ENCODE assay signal across 13 cellular contexts in the genomic region with DNA sequence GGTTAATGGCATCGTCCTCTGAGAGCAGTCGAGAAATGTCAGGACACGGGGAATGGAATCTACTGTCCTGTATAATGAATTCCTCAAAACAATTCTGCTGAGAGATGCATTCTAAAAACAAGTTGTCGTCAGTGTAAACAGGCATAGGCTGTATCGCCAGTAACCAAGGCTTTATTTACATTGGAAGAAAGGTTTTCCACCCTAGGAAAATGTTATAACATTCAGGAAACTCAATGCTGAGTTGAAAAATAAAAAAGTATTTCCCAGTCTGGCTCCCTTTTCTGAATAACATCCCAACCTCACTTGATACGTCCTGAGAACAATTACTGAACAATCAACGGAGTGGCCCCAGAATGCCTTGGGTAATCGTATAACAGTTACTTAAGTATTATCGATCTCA.
DNase-seq lines count a peak whose midpoint lies in the region; ATAC-seq and TF ChIP-seq lines count a peak whose summit lies in the region.
"Had no signal": no experiment of that assay in that cellular context is flagged by ENCODE, and none has a peak within 500 bp of the region (broad histone marks: within the 10 kb centered on the region; RNA-seq: fewer than 3 reads in every experiment).

No MANE protein-coding gene starts in this region.

- H3K4me1 ChIP-seq in fibroblast of lung (ENCODE audit: control insufficient read depth, extremely low read depth, insufficient read depth, low read length): no peaks in the 10 kb centered on the region
- H3K4me1 ChIP-seq in transverse colon: peaks cover 0 to 5% (median 0%) of the 10 kb centered on the region in 4 donors
- H3K4me1 ChIP-seq: BE2C, HAP-1 had no signal

- no peaks in the 10 kb centered on the region for H3K79me2 ChIP-seq in fibroblast of lung (ENCODE audit: control insufficient read depth, insufficient read depth, low read length)

- H3K4me1 Mint-ChIP-seq in natural killer cell treated with Interleukin-12 subunit alpha and Interleukin-12 subunit beta and Interleukin-15 and Interleukin-18, amount 100 ng/mL, for 72 hours (ENCODE audit: low read depth in 2 of 2): peaks cover 52 to 66% of the 10 kb centered on the region in 2 donors
- H3K4me1 Mint-ChIP-seq in natural killer cell: peaks cover 56 to 57% of the 10 kb centered on the region in 2 donors
- peaks cover 48% of the 10 kb centered on the region for H3K4me1 Mint-ChIP-seq in activated CD4-positive, alpha-beta memory T cell treated with anti-CD3 and anti-CD28 coated beads for 36 hours (ENCODE audit: low read depth)

- no peak for TF ChIP-seq EP300 in transverse colon (IDR thresholded peaks at IDR 0.05; ENCODE audit: low read depth)

- H3K27me3 ChIP-seq in fibroblast of lung (ENCODE audit: control insufficient read depth, insufficient read depth, low read length) (no peaks in the 10 kb centered on the region), transverse colon (no peaks in the 10 kb centered on the region)
- H3K27me3 ChIP-seq: BE2C, Peyer's patch had no signal

- no peaks in the 10 kb centered on the region for H3K27me3 Mint-ChIP-seq in natural killer cell treated with Interleukin-12 subunit alpha and Interleukin-12 subunit beta and Interleukin-15 and Interleukin-18, amount 100 ng/mL, for 72 hours
- H3K27me3 Mint-ChIP-seq in natural killer cell (ENCODE audit: low read depth in 2 of 2): no peaks in the 10 kb centered on the region
- no peaks in the 10 kb centered on the region for H3K27me3 Mint-ChIP-seq in activated CD4-positive, alpha-beta memory T cell treated with anti-CD3 and anti-CD28 coated beads for 36 hours

- peak overlapping the region; percentile 78 for H3K4me3 Mint-ChIP-seq in natural killer cell treated with Interleukin-12 subunit alpha and Interleukin-12 subunit beta and Interleukin-15 and Interleukin-18, amount 100 ng/mL, for 72 hours
- H3K4me3 Mint-ChIP-seq in natural killer cell: no peak overlapping the region
- no peak overlapping the region for H3K4me3 Mint-ChIP-seq in activated CD4-positive, alpha-beta memory T cell treated with anti-CD3 and anti-CD28 coated beads for 36 hours

- H3K27ac Mint-ChIP-seq in natural killer cell treated with Interleukin-12 subunit alpha and Interleukin-12 subunit beta and Interleukin-15 and Interleukin-18, amount 100 ng/mL, for 72 hours: peak overlapping the region; percentile 87 to 93
- peak overlapping the region in 1 of 2 donors; percentile 92 for H3K27ac Mint-ChIP-seq in natural killer cell
- peak overlapping the region; percentile 83 for H3K27ac Mint-ChIP-seq in activated CD4-positive, alpha-beta memory T cell treated with anti-CD3 and anti-CD28 coated beads for 36 hours

- peaks cover under 1% of the 10 kb centered on the region for H3K9me3 Mint-ChIP-seq in natural killer cell treated with Interleukin-12 subunit alpha and Interleukin-12 subunit beta and Interleukin-15 and Interleukin-18, amount 100 ng/mL, for 72 hours
- no peaks in the 10 kb centered on the region for H3K9me3 Mint-ChIP-seq in natural killer cell
- H3K9me3 Mint-ChIP-seq in activated CD4-positive, alpha-beta memory T cell treated with anti-CD3 and anti-CD28 coated beads for 36 hours: peaks cover 5% of the 10 kb centered on the region

- H3K27ac ChIP-seq in fibroblast of lung (ENCODE audit: insufficient read depth, low read length) (no peak overlapping the region), transverse colon (no peak overlapping the region)
- H3K27ac ChIP-seq: Peyer's patch had no signal

- peak overlapping the region; percentile 23 for H2AFZ ChIP-seq in fibroblast of lung (ENCODE audit: low read length)

- no peak overlapping the region for H3K4me2 ChIP-seq in fibroblast of lung (ENCODE audit: extremely low read depth, insufficient read depth, low read length)

- no peak for TF ChIP-seq POLR2A in transverse colon (IDR thresholded peaks at IDR 0.05)

- no peaks in the 10 kb centered on the region for H3K9me3 ChIP-seq in fibroblast of lung (ENCODE audit: control insufficient read depth, insufficient read depth, low read depth, low read length)
- H3K9me3 ChIP-seq in transverse colon: no peaks in the 10 kb centered on the region
- H3K9me3 ChIP-seq: BE2C, Peyer's patch had no signal

- H4K20me1 ChIP-seq in fibroblast of lung (ENCODE audit: control insufficient read depth, extremely low read depth, insufficient read depth, low read length): no peaks in the 10 kb centered on the region

- no peak for ATAC-seq in natural killer cell treated with Interleukin-12 subunit alpha and Interleukin-12 subunit beta and Interleukin-15 and Interleukin-18, amount 100 ng/mL, for 72 hours
- ATAC-seq in natural killer cell (no peak), GM18858 (IDR thresholded peaks at IDR 0.05; ENCODE audit: unreplicated experiment) (no peak), GM21381 (IDR thresholded peaks at IDR 0.05; ENCODE audit: unreplicated experiment) (no peak)

- CTCF ChIA-PET in activated CD4-positive, alpha-beta memory T cell treated with anti-CD3 and anti-CD28 coated beads for 36 hours (lab: Charles Lee): interaction anchor here (0.8 to 5.2 kb wide), 8 partner anchors 9 to 470 kb away, joined by 3 to 90 read pairs (median 8); no protein-coding TSS in a partner anchor

- H3K4me3 ChIP-seq in fibroblast of lung (replicated peaks in 1 of 4; ENCODE audit: control extremely low read depth in 1 of 4, insufficient read depth in 1 of 4, low read depth in 3 of 4, low read length in 4 of 4) (no peak overlapping the region), transverse colon (no peak overlapping the region)
- H3K4me3 ChIP-seq: HAP-1, Peyer's patch had no signal

- H3K9ac ChIP-seq in fibroblast of lung (ENCODE audit: insufficient read depth, low read length): no peak overlapping the region

- no peak for DNase-seq in natural killer cell treated with Interleukin-12 subunit alpha and Interleukin-12 subunit beta and Interleukin-15 and Interleukin-18, amount 100 ng/mL, for 72 hours (ENCODE audit: low spot score)
- DNase-seq in natural killer cell (no peak), fibroblast of lung (ENCODE audit: low read depth in 2 of 2) (no peak), transverse colon (no peak)
- DNase-seq in activated CD4-positive, alpha-beta memory T cell treated with anti-CD3 and anti-CD28 coated beads for 36 hours: no peak
- DNase-seq: BE2C, NCI-H1436, NCI-H2029 treated with DMSO at 0.1 percent for 48 hours, NCI-H510A treated with DMSO at 0.1 percent for 48 hours, Peyer's patch had no signal

- in situ Hi-C loops in transverse colon (cut with MboI; ENCODE audit: low pct_ligation_motif_present in 1 of 4, low pct_unique_long_range_greater_than_20kb in 1 of 4, low sequenced_read_pairs in 3 of 4): loop anchor here in 1 of 4 donors (10.0 kb wide), 1 partner anchor 440 kb away; no protein-coding TSS in a partner anchor

- POLR2A ChIA-PET in activated CD4-positive, alpha-beta memory T cell treated with anti-CD3 and anti-CD28 coated beads for 36 hours (lab: Charles Lee): interaction anchor here (1.4 to 2.0 kb wide), 3 partner anchors 9 to 33 kb away, joined by 5 to 9 read pairs (median 7); no protein-coding TSS in a partner anchor

- H3K36me3 Mint-ChIP-seq in natural killer cell treated with Interleukin-12 subunit alpha and Interleukin-12 subunit beta and Interleukin-15 and Interleukin-18, amount 100 ng/mL, for 72 hours: peaks cover 41% of the 10 kb centered on the region
- peaks cover 16% of the 10 kb centered on the region for H3K36me3 Mint-ChIP-seq in natural killer cell
- H3K36me3 Mint-ChIP-seq in activated CD4-positive, alpha-beta memory T cell treated with anti-CD3 and anti-CD28 coated beads for 36 hours: peaks cover 28% of the 10 kb centered on the region

- H3K36me3 ChIP-seq in fibroblast of lung (ENCODE audit: control insufficient read depth, insufficient read depth, low read length) (no peaks in the 10 kb centered on the region), transverse colon (no peaks in the 10 kb centered on the region)
- H3K36me3 ChIP-seq: BE2C, HAP-1, Peyer's patch had no signal

- intact Hi-C loops in natural killer cell (cut with micrococcal nuclease): no loop called here
- intact Hi-C loops in activated CD4-positive, alpha-beta memory T cell treated with anti-CD3 and anti-CD28 coated beads for 36 hours (cut with micrococcal nuclease): no loop called here
- intact Hi-C loops in transverse colon (cut with DNase I; ENCODE audit: low total_unique reads): no loop called here

- no peak for TF ChIP-seq CTCF in natural killer cell (IDR thresholded peaks at IDR 0.05)
- TF ChIP-seq CTCF in fibroblast of lung (conservative IDR thresholded peaks at IDR 0.05 in 1 of 2, IDR thresholded peaks at IDR 0.05 in 1 of 2; ENCODE audit: low read depth in 1 of 2, low read length in 2 of 2): no peak
- no peak for TF ChIP-seq CTCF in transverse colon (IDR thresholded peaks at IDR 0.05)

- WGBS in transverse colon (ENCODE audit: low coverage in 1 of 2), 2 donors: 60 to 62% methylated on average over 9 of the region's 9 CpGs
